27 cellular contexts compared by ENCODE assay signal in the genomic region with DNA sequence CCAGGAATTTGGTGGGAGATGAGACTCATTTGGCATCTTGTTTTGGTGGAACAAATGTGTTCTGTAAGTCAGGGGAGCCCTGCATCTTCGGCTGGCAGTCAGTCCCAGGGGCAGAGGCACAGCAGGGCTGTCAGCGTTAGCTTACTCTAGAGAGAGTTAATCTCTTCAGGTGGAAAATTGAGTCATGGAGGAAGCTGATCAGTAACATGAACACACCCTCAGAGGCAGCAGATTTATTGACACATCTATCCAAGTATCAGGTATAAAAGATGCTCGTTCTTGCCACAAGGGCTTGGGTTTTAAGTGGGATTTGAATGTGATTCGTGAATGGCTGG. TPM values are rescaled to one million over a fixed set of nuclear protein-coding genes. Genes with fewer than 3 reads are reported as not detected.
DNase-seq lines count a peak whose midpoint lies in the region; ATAC-seq and TF ChIP-seq lines count a peak whose summit lies in the region.
"Had no signal": no experiment of that assay in that cellular context is flagged by ENCODE, and none has a peak within 500 bp of the region (broad histone marks: within the 10 kb centered on the region; RNA-seq: fewer than 3 reads in every experiment).

No MANE protein-coding gene starts in this region.

- H3K4me3 ChIP-seq in BLaER1 (no peak overlapping the region), dorsolateral prefrontal cortex (no peak overlapping the region)
- H3K4me3 ChIP-seq: HAP-1, pancreas, skin epidermis, tibial artery had no signal

- H3K27me3 ChIP-seq in BLaER1 (peaks cover 39% of the 10 kb centered on the region), dorsolateral prefrontal cortex (no peaks in the 10 kb centered on the region)
- H3K27me3 ChIP-seq: pancreas, tibial artery had no signal

- H3K27ac ChIP-seq in BLaER1 (no peak overlapping the region), dorsolateral prefrontal cortex (peak overlapping the region in 54 of 59 donors; percentile 2 to 96 (median 72))
- H3K27ac ChIP-seq: pancreas, tibial artery had no signal

- peak; percentile 26 to 71 for DNase-seq in NCI-H524 (lab: John Stamatoyannopoulos, UW)
- DNase-seq in dorsolateral prefrontal cortex, result no peak
- DNase-seq in nephron progenitor cell, result no peak
- DNase-seq in central memory CD4-positive, alpha-beta T cell, result no peak
- DNase-seq in OCI-M2 (lab: John Stamatoyannopoulos, UW; ENCODE audit: unreplicated experiment), result no peak
- DNase-seq in NCI-H2107 (lab: John Stamatoyannopoulos, UW), result no peak
- DNase-seq: activated CD4-positive, alpha-beta memory T cell treated with anti-CD3 and anti-CD28 coated beads, Interleukin-2, amount 10 ng/mL, durations not matched to agents 7 days and 5 days; activated CD8-positive, alpha-beta memory T cell treated with anti-CD3 and anti-CD28 coated beads, Interleukin-2, amount 50 U/mL, for 4 hours; activated naive CD4-positive, alpha-beta T cell; AML-193; CD8-positive, alpha-beta T cell; DMS 273 treated with DMSO at 0.1 percent for 48 hours; hypothalamus; mesenchymal stem cell; NCI-H1436; NCI-H2081 treated with DMSO at 0.1 percent for 48 hours; pancreas; SHP77; stimulated activated naive CD8-positive, alpha-beta T cell treated with anti-CD3 and anti-CD28 coated beads, Interleukin-15, Interleukin-2, amounts not matched to agents 100 U/mL and 50 U/mL, for 24 hours; tibial artery had no signal

- H3K4me3 Mint-ChIP-seq in nephron progenitor cell, result no peak overlapping the region
- H3K4me3 Mint-ChIP-seq: activated CD4-positive, alpha-beta memory T cell treated with anti-CD3 and anti-CD28 coated beads, Interleukin-2, amount 10 ng/mL, durations not matched to agents 7 days and 5 days; CD8-positive, alpha-beta T cell; neural crest cell; T-helper 2 cell treated with Interferon-gamma antibody and Interleukin-4, amounts not matched to agents 5 μg/mL and 100 μg/mL, for 36 hours had no signal

- no peak overlapping the region for H3K9ac ChIP-seq in BLaER1

- peaks cover 32% of the 10 kb centered on the region for H3K4me1 ChIP-seq in BLaER1
- H3K4me1 ChIP-seq: pancreas had no signal

- peak overlapping the region; percentile 51 for H3K27ac Mint-ChIP-seq in nephron progenitor cell
- H3K27ac Mint-ChIP-seq: activated CD4-positive, alpha-beta memory T cell treated with anti-CD3 and anti-CD28 coated beads, Interleukin-2, amount 10 ng/mL, durations not matched to agents 7 days and 5 days; CD8-positive, alpha-beta T cell; T-helper 2 cell treated with Interferon-gamma antibody and Interleukin-4, amounts not matched to agents 5 μg/mL and 100 μg/mL, for 36 hours had no signal

- no peaks in the 10 kb centered on the region for H3K9me3 ChIP-seq in BLaER1
- H3K9me3 ChIP-seq: HAP-1, pancreas, tibial artery had no signal

- peaks cover 61% of the 10 kb centered on the region for H4K20me1 ChIP-seq in BLaER1

- peaks cover 4% of the 10 kb centered on the region for H3K27me3 Mint-ChIP-seq in nephron progenitor cell (ENCODE audit: low read depth, poor library complexity)

- H3K9me3 Mint-ChIP-seq in nephron progenitor cell, result no peaks in the 10 kb centered on the region
- H3K9me3 Mint-ChIP-seq: activated CD4-positive, alpha-beta memory T cell treated with anti-CD3 and anti-CD28 coated beads, Interleukin-2, amount 10 ng/mL, durations not matched to agents 7 days and 5 days; CD8-positive, alpha-beta T cell; neural crest cell; T-helper 2 cell treated with Interferon-gamma antibody and Interleukin-4, amounts not matched to agents 5 μg/mL and 100 μg/mL, for 36 hours had no signal

- TF ChIP-seq CTCF in dorsolateral prefrontal cortex (IDR thresholded peaks at IDR 0.05 in 54 of 56, conservative IDR thresholded peaks at IDR 0.05 in 2 of 56; ENCODE audit: low read depth in 1 of 56, partially characterized antibody in 56 of 56), result no peak
- no peak for TF ChIP-seq CTCF in nephron progenitor cell (IDR thresholded peaks at IDR 0.05)

- H3K4me2 ChIP-seq in BLaER1, result peak overlapping the region; percentile 68

- H3K36me3 Mint-ChIP-seq in nephron progenitor cell (ENCODE audit: low read depth), result peaks cover 17% of the 10 kb centered on the region

- intact Hi-C loops in dorsolateral prefrontal cortex (cut with DNase I), result no loop called here

- ATAC-seq in HG02588 (IDR thresholded peaks at IDR 0.05; ENCODE audit: unreplicated experiment), result no peak
- ATAC-seq: CD8-positive, alpha-beta T cell; left lobe of liver; stimulated activated naive CD8-positive, alpha-beta T cell treated with anti-CD3 and anti-CD28 coated beads, Interleukin-15, Interleukin-2, amounts not matched to agents 100 U/mL and 50 U/mL, for 24 hours had no signal

- no peaks in the 10 kb centered on the region for H3K36me3 ChIP-seq in BLaER1
- H3K36me3 ChIP-seq: HAP-1, pancreas had no signal

- H3K4me1 Mint-ChIP-seq in nephron progenitor cell, result peaks cover 62% of the 10 kb centered on the region

RNA-seq across cellular contexts. Expression of a gene that starts 55.2 kb away (rescaled TPM):
- 100 to 1,000 TPM in 118 of 120 experiments, 10 to 100 TPM in 2; 94.3 to 278 (median 148) TPM for total RNA-seq in dorsolateral prefrontal cortex

Comparison
In these comparisons a context has a peak if more than half of its experiments do, and no peak if none do; other contexts are left out.
1. DNase-seq: peak in NCI-H524 (2 of 2); none in dorsolateral prefrontal cortex (0 of 10), nephron progenitor cell (single experiment), central memory CD4-positive, alpha-beta T cell (single experiment), OCI-M2 (single experiment) and NCI-H2107 (single experiment).